18 cellular contexts compared by ENCODE assay signal in the genomic region with DNA sequence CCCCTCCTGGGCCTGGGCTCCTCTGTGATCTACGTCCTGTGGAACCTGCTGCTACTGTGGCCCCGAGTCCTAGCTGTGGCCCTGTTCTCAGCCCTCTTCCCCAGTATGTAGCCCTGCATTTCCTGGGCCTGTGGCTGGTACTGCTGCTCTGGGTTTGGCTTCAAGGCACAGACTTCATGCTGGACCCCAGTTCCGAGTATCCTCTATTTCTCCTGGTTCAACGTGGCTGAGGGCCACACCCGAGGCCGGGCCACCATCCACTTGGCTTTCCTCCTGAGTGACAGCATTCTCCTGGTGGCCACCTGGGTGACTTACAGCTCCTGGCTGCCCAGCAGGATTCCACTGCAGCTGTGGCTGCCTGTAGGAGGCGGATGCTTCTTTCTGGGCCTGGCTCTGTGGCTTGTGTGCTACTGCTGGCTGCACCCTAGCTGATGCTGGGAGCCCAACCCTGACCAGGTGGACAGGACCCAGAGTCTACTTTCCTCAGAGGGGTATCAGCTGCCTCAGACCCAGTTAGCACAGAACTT. TPM values are rescaled to one million over a fixed set of nuclear protein-coding genes. Genes with fewer than 3 reads are reported as not detected.
DNase-seq lines count a peak whose midpoint lies in the region; ATAC-seq, FAIRE-seq and TF ChIP-seq lines count a peak whose summit lies in the region.
"Had no signal": no experiment of that assay in that cellular context is flagged by ENCODE, and none has a peak within 500 bp of the region (broad histone marks: within the 10 kb centered on the region; RNA-seq: fewer than 3 reads in every experiment).

No MANE protein-coding gene starts in this region.

- no peaks in the 10 kb centered on the region for H3K9me3 Mint-ChIP-seq in endodermal cell
- no peaks in the 10 kb centered on the region for H3K9me3 Mint-ChIP-seq in progenitor cell of endocrine pancreas (ENCODE audit: low read depth)
- H3K9me3 Mint-ChIP-seq: CD8-positive, alpha-beta memory T cell; HFFc6 had no signal

- intact Hi-C loops in HepG2 (cut with micrococcal nuclease; ENCODE audit: unreplicated experiment) (no loop called here), right lobe of liver (cut with DNase I) (no loop called here)

- H3K27me3 ChIP-seq in HepG2 (ENCODE audit: control insufficient read depth in 1 of 2, insufficient read depth in 2 of 2, low read length in 2 of 2) (no peaks in the 10 kb centered on the region), right lobe of liver (no peaks in the 10 kb centered on the region), endodermal cell (ENCODE audit: control insufficient read depth, insufficient read depth, low read length, poor library complexity, severe bottlenecking) (no peaks in the 10 kb centered on the region), WERI-Rb-1 (ENCODE audit: insufficient read depth, low read depth, severe bottlenecking) (no peaks in the 10 kb centered on the region)
- H3K27me3 ChIP-seq: BLaER1 had no signal

- no peak for TF ChIP-seq CTCF in HepG2 (CRISPR knock-in tag; IDR thresholded peaks at IDR 0.05)
- TF ChIP-seq CTCF in right lobe of liver (IDR thresholded peaks at IDR 0.05), result no peak
- peak; percentile 36 for TF ChIP-seq CTCF in endodermal cell (conservative IDR thresholded peaks at IDR 0.05)
- no peak for TF ChIP-seq CTCF in progenitor cell of endocrine pancreas (IDR thresholded peaks at IDR 0.05; ENCODE audit: unreplicated experiment)
- TF ChIP-seq CTCF in WERI-Rb-1 (IDR thresholded peaks at IDR 0.05; ENCODE audit: low read depth, low read length), result no peak

- H3K4me3 Mint-ChIP-seq in endodermal cell, result no peak overlapping the region
- H3K4me3 Mint-ChIP-seq in progenitor cell of endocrine pancreas (ENCODE audit: low read depth), result no peak overlapping the region
- H3K4me3 Mint-ChIP-seq: CD8-positive, alpha-beta memory T cell; HFFc6 had no signal

- no peaks in the 10 kb centered on the region for H3K9me3 ChIP-seq in HepG2 (ENCODE audit: low read length)
- no peaks in the 10 kb centered on the region for H3K9me3 ChIP-seq in right lobe of liver
- H3K9me3 ChIP-seq in endodermal cell (ENCODE audit: control insufficient read depth, low read length), result no peaks in the 10 kb centered on the region
- no peaks in the 10 kb centered on the region for H3K9me3 ChIP-seq in WERI-Rb-1 (ENCODE audit: severe bottlenecking)
- H3K9me3 ChIP-seq: BLaER1, Caco-2, HAP-1 had no signal

- no peaks in the 10 kb centered on the region for H3K79me2 ChIP-seq in HepG2 (ENCODE audit: insufficient read depth, low read length)

- TF ChIP-seq POLR2A in HepG2 (IDR thresholded peaks at IDR 0.05; ENCODE audit: insufficient read depth in 1 of 2, low read depth in 2 of 2, low read length in 2 of 2), result no peak
- TF ChIP-seq POLR2A in right lobe of liver (IDR thresholded peaks at IDR 0.05), result no peak

- in situ Hi-C loops in HepG2 (cut with HindIII; ENCODE audit: extremely low pct_ligation_motif_present, low pct_unique_long_range_greater_than_20kb), result no loop called here

- H3K4me3 ChIP-seq in HepG2 (replicated peaks in 1 of 3; ENCODE audit: insufficient read depth in 1 of 3, low read depth in 2 of 3, low read length in 3 of 3) (no peak overlapping the region), right lobe of liver (no peak overlapping the region), endodermal cell (ENCODE audit: low read length) (no peak overlapping the region), WERI-Rb-1 (ENCODE audit: low read depth, low read length) (no peak overlapping the region)
- H3K4me3 ChIP-seq: BLaER1, HAP-1 had no signal

- peaks cover 74% of the 10 kb centered on the region for H3K36me3 Mint-ChIP-seq in endodermal cell (ENCODE audit: low read depth)
- H3K36me3 Mint-ChIP-seq in progenitor cell of endocrine pancreas (ENCODE audit: insufficient read depth), result peaks cover 16% of the 10 kb centered on the region

- H3K27me3 Mint-ChIP-seq in endodermal cell (ENCODE audit: insufficient read depth) (no peaks in the 10 kb centered on the region), progenitor cell of endocrine pancreas (no peaks in the 10 kb centered on the region)
- H3K27me3 Mint-ChIP-seq: CD8-positive, alpha-beta memory T cell had no signal

- H2AFZ ChIP-seq in HepG2 (ENCODE audit: low read length), result no peak overlapping the region

- peaks cover 8% of the 10 kb centered on the region; the same call in 1 of the 2 replicates for H3K4me1 ChIP-seq in HepG2 (ENCODE audit: insufficient read depth, low read length)
- no peaks in the 10 kb centered on the region for H3K4me1 ChIP-seq in right lobe of liver
- H3K4me1 ChIP-seq in endodermal cell (ENCODE audit: control insufficient read depth, insufficient read depth, low read length), result no peaks in the 10 kb centered on the region
- H3K4me1 ChIP-seq: Caco-2, HAP-1 had no signal

- DNase-seq in HepG2 (ENCODE audit: low spot score), result no peak
- DNase-seq in right lobe of liver, result no peak
- peak; percentile 61 for DNase-seq in endodermal cell
- DNase-seq in progenitor cell of endocrine pancreas (ENCODE audit: low spot score, unreplicated experiment), result no peak
- no peak for DNase-seq in WERI-Rb-1
- no peak for DNase-seq in mucosa of gallbladder (ENCODE audit: low spot score)
- no peak for DNase-seq in cerebellar cortex (ENCODE audit: low spot score)
- DNase-seq: AML-193; Caco-2; CD8-positive, alpha-beta memory T cell; DMS53; GF-D8; HFFc6 had no signal

- no peak overlapping the region for H3K27ac Mint-ChIP-seq in endodermal cell
- peak overlapping the region; percentile 74 for H3K27ac Mint-ChIP-seq in progenitor cell of endocrine pancreas
- H3K27ac Mint-ChIP-seq: HFFc6 had no signal

- WGBS in HepG2 (ENCODE audit: low lambda C conversion rate), result 97% methylated on average over 5 of the region's 7 CpGs
- WGBS in right lobe of liver (ENCODE audit: insufficient coverage, low coverage, low lambda C conversion rate, missing lambda C conversion rate), result no CpG with 5 or more reads among the region's 7 CpGs
- WGBS in endodermal cell (ENCODE audit: insufficient coverage in 1 of 2, insufficient read length in 1 of 2), 2 experiments, result 94% methylated on average over 7 of the region's 7 CpGs

- H3K36me3 ChIP-seq in HepG2 (replicated peaks in 1 of 2; ENCODE audit: control insufficient read depth in 1 of 2, insufficient read depth in 2 of 2, low read length in 2 of 2) (peaks cover 23 to 56% of the 10 kb centered on the region in 2 experiments; a peak in 4 of 5 replicates), right lobe of liver (peaks cover 0 to 24% (median 4%) of the 10 kb centered on the region in 4 donors), endodermal cell (ENCODE audit: control insufficient read depth, insufficient read depth, low read length) (peaks cover 70% of the 10 kb centered on the region), WERI-Rb-1 (peaks cover 16% of the 10 kb centered on the region)

- no TSS peak for BruUV-seq in HepG2 (replicated peaks; lab: Mats Ljungman, UMichigan)

- no peak for FAIRE-seq in HepG2 (lab: Jason Lieb, UNC)

- ATAC-seq in HepG2, result peak; percentile 54
- no peak for ATAC-seq in right lobe of liver
- ATAC-seq in GM21717 (IDR thresholded peaks at IDR 0.05; ENCODE audit: unreplicated experiment), result no peak

- no peaks in the 10 kb centered on the region for H3K4me1 Mint-ChIP-seq in endodermal cell
- H3K4me1 Mint-ChIP-seq in progenitor cell of endocrine pancreas (ENCODE audit: low read depth), result no peaks in the 10 kb centered on the region

- CTCF ChIA-PET in HepG2 (lab: Yijun Ruan, JAX; ENCODE audit: low intra/inter-chr PET ratio, low total read pairs), result no interaction called here

- H3K27ac ChIP-seq in HepG2 (ENCODE audit: extremely low read length, insufficient read depth, low read length) (no peak overlapping the region), right lobe of liver (no peak overlapping the region), endodermal cell (ENCODE audit: low read depth, low read length) (no peak overlapping the region), WERI-Rb-1 (no peak overlapping the region)
- H3K27ac ChIP-seq: 22Rv1, BLaER1, HL-60 had no signal

- no peak overlapping the region for H3K4me2 ChIP-seq in HepG2 (ENCODE audit: low read depth, low read length)
- H3K4me2 ChIP-seq: BLaER1 had no signal

- no peak for TF ChIP-seq EP300 in HepG2 (IDR thresholded peaks at IDR 0.05; ENCODE audit: low read depth in 2 of 2, low read length in 2 of 2)
- no peak for TF ChIP-seq EP300 in HepG2 (CRISPR knock-in tag; IDR thresholded peaks at IDR 0.05; ENCODE audit: borderline replicate concordance)

- H3K9ac ChIP-seq in HepG2 (ENCODE audit: insufficient read depth, low read depth, low read length) (no peak overlapping the region), endodermal cell (ENCODE audit: extremely low read depth, low read length, poor library complexity, severe bottlenecking) (no peak overlapping the region)
- H3K9ac ChIP-seq: BLaER1 had no signal

- TF ChIP-seq RAD21 in HepG2 (CRISPR knock-in tag; IDR thresholded peaks at IDR 0.05), result no peak

- POLR2A ChIA-PET in HepG2 (lab: Yijun Ruan, JAX), result no interaction called here

- no peaks in the 10 kb centered on the region for H4K20me1 ChIP-seq in HepG2 (ENCODE audit: insufficient read depth, low read length)

RNA-seq across cellular contexts. Expression of gene MMD2, which starts 37.8 kb away (rescaled TPM):
- not detected in 2 replicates for total RNA-seq in HepG2 (2016; rRNA removed; fragmentation: Illumina TruSeq; extraction: Trizol)
- total RNA-seq in HepG2 (2016; cell fraction: cytosol; rRNA removed; fragmentation: Illumina TruSeq; extraction: Trizol; ENCODE audit: low read depth), result not detected in 2 replicates
- total RNA-seq in HepG2 (2016; cell fraction: insoluble cytoplasmic fraction; rRNA removed; fragmentation: Illumina TruSeq; extraction: Trizol), result not detected in 2 replicates
- not detected in 2 replicates for total RNA-seq in HepG2 (2016; cell fraction: membrane; rRNA removed; fragmentation: Illumina TruSeq; extraction: Trizol)
- total RNA-seq in HepG2 (2016; cell fraction: nucleus; rRNA removed; fragmentation: Illumina TruSeq; extraction: Trizol), result not detected in 2 replicates
- not detected in 2 replicates for polyA plus RNA-seq in HepG2 (2011; rRNA removed)
- polyA plus RNA-seq in HepG2 (2011; cell fraction: cytosol; rRNA removed), result not detected in 2 replicates
- not detected in 2 replicates for polyA plus RNA-seq in HepG2 (2011; cell fraction: nucleus; rRNA removed)
- polyA plus RNA-seq in HepG2 (2012), result not detected in 2 replicates
- not detected in 2 replicates for polyA plus RNA-seq in HepG2 (2016; cell fraction: cytosol; fragmentation: Illumina TruSeq; extraction: Trizol; ENCODE audit: low read depth)
- polyA plus RNA-seq in HepG2 (2016; cell fraction: insoluble cytoplasmic fraction; fragmentation: Illumina TruSeq; extraction: Trizol; ENCODE audit: low read depth), result not detected in 2 replicates
- not detected in 2 replicates for polyA plus RNA-seq in HepG2 (2016; cell fraction: membrane; fragmentation: Illumina TruSeq; extraction: Trizol; ENCODE audit: low read depth)
- not detected in 2 replicates for polyA plus RNA-seq in HepG2 (2016; cell fraction: nucleus; fragmentation: Illumina TruSeq; extraction: Trizol; ENCODE audit: insufficient read depth, low read depth)
- not detected in 2 replicates for polyA minus RNA-seq in HepG2 (2011; rRNA and poly(A)+ RNA removed; ENCODE audit: low replicate concordance)
- not detected in 2 replicates for polyA minus RNA-seq in HepG2 (2011; cell fraction: cytosol; rRNA and poly(A)+ RNA removed)
- polyA minus RNA-seq in HepG2 (2011; cell fraction: nucleus; rRNA and poly(A)+ RNA removed), result not detected in 2 replicates
- total RNA-seq in right lobe of liver, result not detected
- under 1 TPM in 1 of 2 donors, not detected in 1; 0.15 TPM for total RNA-seq in endodermal cell
- not detected for polyA plus RNA-seq in endodermal cell (2013, experiment 1 of 2)
- polyA plus RNA-seq in endodermal cell (2013, experiment 2 of 2), result not detected
- not detected in 2 replicates for total RNA-seq in progenitor cell of endocrine pancreas
- total RNA-seq in mucosa of gallbladder, result not detected
- total RNA-seq: Caco-2; CD8-positive, alpha-beta memory T cell; HFFc6 had no signal
- polyA plus RNA-seq: CD8-positive, alpha-beta memory T cell had no signal

RNA-seq across cellular contexts. Expression of gene RBAK, which starts 48.9 kb away (rescaled TPM):
- total RNA-seq in HepG2 (2016; rRNA removed; fragmentation: Illumina TruSeq; extraction: Trizol), result 11.8 and 14.9 TPM in 2 replicates
- 0.79 and 0.81 TPM in 2 replicates for total RNA-seq in HepG2 (2016; cell fraction: cytosol; rRNA removed; fragmentation: Illumina TruSeq; extraction: Trizol; ENCODE audit: low read depth)
- total RNA-seq in HepG2 (2016; cell fraction: insoluble cytoplasmic fraction; rRNA removed; fragmentation: Illumina TruSeq; extraction: Trizol), result 11.7 and 14.1 TPM in 2 replicates
- 4.4 and 5.2 TPM in 2 replicates for total RNA-seq in HepG2 (2016; cell fraction: membrane; rRNA removed; fragmentation: Illumina TruSeq; extraction: Trizol)
- 18.8 and 20.9 TPM in 2 replicates for total RNA-seq in HepG2 (2016; cell fraction: nucleus; rRNA removed; fragmentation: Illumina TruSeq; extraction: Trizol)
- 4.2 and 4.4 TPM in 2 replicates for polyA plus RNA-seq in HepG2 (2011; rRNA removed)
- polyA plus RNA-seq in HepG2 (2011; cell fraction: cytosol; rRNA removed), result 1.2 and 1.9 TPM in 2 replicates
- polyA plus RNA-seq in HepG2 (2011; cell fraction: nucleus; rRNA removed), result 5.2 and 6.8 TPM in 2 replicates
- 6.3 and 7.2 TPM in 2 replicates for polyA plus RNA-seq in HepG2 (2012)
- polyA plus RNA-seq in HepG2 (2016; cell fraction: cytosol; fragmentation: Illumina TruSeq; extraction: Trizol; ENCODE audit: low read depth), result 0.31 and 0.35 TPM in 2 replicates
- polyA plus RNA-seq in HepG2 (2016; cell fraction: insoluble cytoplasmic fraction; fragmentation: Illumina TruSeq; extraction: Trizol; ENCODE audit: low read depth), result 8.7 and 9.4 TPM in 2 replicates
- polyA plus RNA-seq in HepG2 (2016; cell fraction: membrane; fragmentation: Illumina TruSeq; extraction: Trizol; ENCODE audit: low read depth), result 1.3 and 1.4 TPM in 2 replicates
- 26.4 and 26.9 TPM in 2 replicates for polyA plus RNA-seq in HepG2 (2016; cell fraction: nucleus; fragmentation: Illumina TruSeq; extraction: Trizol; ENCODE audit: insufficient read depth, low read depth)
- 1.5 and 4.0 TPM in 2 replicates for polyA minus RNA-seq in HepG2 (2011; rRNA and poly(A)+ RNA removed; ENCODE audit: low replicate concordance)
- 5.8 and 7.4 TPM in 2 replicates for polyA minus RNA-seq in HepG2 (2011; cell fraction: cytosol; rRNA and poly(A)+ RNA removed)
- 26.0 and 26.4 TPM in 2 replicates for polyA minus RNA-seq in HepG2 (2011; cell fraction: nucleus; rRNA and poly(A)+ RNA removed)
- 1 to 10 TPM; 4.0 to 6.9 (median 5.1) TPM for total RNA-seq in right lobe of liver
- 10 to 100 TPM; 18.5 to 18.8 TPM for total RNA-seq in endodermal cell
- polyA plus RNA-seq in endodermal cell (2013, experiment 1 of 2), result 10.6 TPM
- 10.6 TPM for polyA plus RNA-seq in endodermal cell (2013, experiment 2 of 2)
- 20.0 and 21.3 TPM in 2 replicates for total RNA-seq in progenitor cell of endocrine pancreas
- total RNA-seq in mucosa of gallbladder, result 10.1 TPM
